2 cellular contexts compared by ENCODE assay signal in the genomic region with DNA sequence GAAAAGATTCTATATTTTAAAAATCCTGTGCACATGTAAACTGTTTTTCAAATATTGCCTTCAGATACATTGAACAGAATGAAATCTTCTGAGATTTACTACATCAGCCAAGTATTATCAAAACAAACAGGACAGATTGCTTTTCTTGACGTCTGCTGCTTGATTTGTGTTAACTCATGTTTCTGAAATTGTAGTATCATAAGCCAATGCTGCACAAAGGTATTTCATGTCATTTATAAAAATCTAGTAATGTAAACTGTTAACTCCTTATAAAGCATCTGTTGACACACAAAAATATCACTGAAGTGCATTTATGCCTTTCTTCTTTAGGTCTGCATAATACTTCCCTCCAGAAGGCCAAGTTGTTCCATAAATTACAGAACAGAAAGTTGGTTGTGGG.
TF ChIP-seq lines count a peak whose summit lies in the region.

No MANE protein-coding gene starts in this region.

TF ChIP-seq in IMR-90, 13 proteins besides CTCF, POLR2A, EP300 and RAD21:
- TF ChIP-seq MXI1 (IDR thresholded peaks at IDR 0.05; ENCODE audit: borderline replicate concordance, low read depth, low read length) (no peak), CHD1 (IDR thresholded peaks at IDR 0.05; ENCODE audit: low read depth, low read length) (no peak), BHLHE40 (IDR thresholded peaks at IDR 0.05; ENCODE audit: low read depth, low read length) (no peak), RCOR1 (IDR thresholded peaks at IDR 0.05; ENCODE audit: insufficient replicate concordance, low read length) (no peak), NFE2L2 (IDR thresholded peaks at IDR 0.05; ENCODE audit: low read depth, low read length) (no peak), FOS (IDR thresholded peaks at IDR 0.05; ENCODE audit: low read depth, low read length) (no peak), MAFK (IDR thresholded peaks at IDR 0.05; ENCODE audit: low read depth, low read length) (no peak), RFX5 (IDR thresholded peaks at IDR 0.05; ENCODE audit: low read depth, low read length) (no peak), SMC3 (IDR thresholded peaks at IDR 0.05; ENCODE audit: low read depth, low read length) (no peak), MAZ (IDR thresholded peaks at IDR 0.05; ENCODE audit: borderline replicate concordance, low read depth, low read length) (no peak), CEBPB (IDR thresholded peaks at IDR 0.05; ENCODE audit: low read depth, low read length) (no peak)
- TF ChIP-seq, protein P1, sequence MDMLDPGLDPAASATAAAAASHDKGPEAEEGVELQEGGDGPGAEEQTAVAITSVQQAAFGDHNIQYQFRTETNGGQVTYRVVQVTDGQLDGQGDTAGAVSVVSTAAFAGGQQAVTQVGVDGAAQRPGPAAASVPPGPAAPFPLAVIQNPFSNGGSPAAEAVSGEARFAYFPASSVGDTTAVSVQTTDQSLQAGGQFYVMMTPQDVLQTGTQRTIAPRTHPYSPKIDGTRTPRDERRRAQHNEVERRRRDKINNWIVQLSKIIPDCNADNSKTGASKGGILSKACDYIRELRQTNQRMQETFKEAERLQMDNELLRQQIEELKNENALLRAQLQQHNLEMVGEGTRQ (IDR thresholded peaks at IDR 0.05; ENCODE audit: low read depth, low read length): no peak
- TF ChIP-seq, protein P2, sequence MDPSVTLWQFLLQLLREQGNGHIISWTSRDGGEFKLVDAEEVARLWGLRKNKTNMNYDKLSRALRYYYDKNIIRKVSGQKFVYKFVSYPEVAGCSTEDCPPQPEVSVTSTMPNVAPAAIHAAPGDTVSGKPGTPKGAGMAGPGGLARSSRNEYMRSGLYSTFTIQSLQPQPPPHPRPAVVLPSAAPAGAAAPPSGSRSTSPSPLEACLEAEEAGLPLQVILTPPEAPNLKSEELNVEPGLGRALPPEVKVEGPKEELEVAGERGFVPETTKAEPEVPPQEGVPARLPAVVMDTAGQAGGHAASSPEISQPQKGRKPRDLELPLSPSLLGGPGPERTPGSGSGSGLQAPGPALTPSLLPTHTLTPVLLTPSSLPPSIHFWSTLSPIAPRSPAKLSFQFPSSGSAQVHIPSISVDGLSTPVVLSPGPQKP (IDR thresholded peaks at IDR 0.05; ENCODE audit: borderline replicate concordance, low read depth, low read length): no peak

TF ChIP-seq in HepG2, 621 proteins besides CTCF, POLR2A, EP300 and RAD21:
- TF ChIP-seq GTF3A (CRISPR knock-in tag; conservative IDR thresholded peaks at IDR 0.05) (no peak), SRF (IDR thresholded peaks at IDR 0.05; ENCODE audit: low read depth, low read length) (no peak), ZFP36L2 (CRISPR knock-in tag; IDR thresholded peaks at IDR 0.05) (no peak), CBX5 (CRISPR knock-in tag; IDR thresholded peaks at IDR 0.05; ENCODE audit: borderline replicate concordance) (no peak), SATB2 (CRISPR knock-in tag; IDR thresholded peaks at IDR 0.05) (no peak), ZMYM4 (CRISPR knock-in tag; IDR thresholded peaks at IDR 0.05) (no peak), NPAS2 (CRISPR knock-in tag; IDR thresholded peaks at IDR 0.05; ENCODE audit: borderline replicate concordance) (no peak), HMG20A (CRISPR knock-in tag; IDR thresholded peaks at IDR 0.05; ENCODE audit: borderline replicate concordance) (no peak), ZNF616 (CRISPR knock-in tag; IDR thresholded peaks at IDR 0.05; ENCODE audit: low read depth) (no peak), SALL1 (CRISPR knock-in tag; IDR thresholded peaks at IDR 0.05) (no peak), ZNF124 (CRISPR knock-in tag; IDR thresholded peaks at IDR 0.05) (no peak), SP1 (IDR thresholded peaks at IDR 0.05) (no peak), SP1 (CRISPR knock-in tag; IDR thresholded peaks at IDR 0.05) (no peak), KAT2B (IDR thresholded peaks at IDR 0.05; ENCODE audit: borderline replicate concordance, low read depth, low read length) (no peak)
- TF ChIP-seq, protein P3, sequence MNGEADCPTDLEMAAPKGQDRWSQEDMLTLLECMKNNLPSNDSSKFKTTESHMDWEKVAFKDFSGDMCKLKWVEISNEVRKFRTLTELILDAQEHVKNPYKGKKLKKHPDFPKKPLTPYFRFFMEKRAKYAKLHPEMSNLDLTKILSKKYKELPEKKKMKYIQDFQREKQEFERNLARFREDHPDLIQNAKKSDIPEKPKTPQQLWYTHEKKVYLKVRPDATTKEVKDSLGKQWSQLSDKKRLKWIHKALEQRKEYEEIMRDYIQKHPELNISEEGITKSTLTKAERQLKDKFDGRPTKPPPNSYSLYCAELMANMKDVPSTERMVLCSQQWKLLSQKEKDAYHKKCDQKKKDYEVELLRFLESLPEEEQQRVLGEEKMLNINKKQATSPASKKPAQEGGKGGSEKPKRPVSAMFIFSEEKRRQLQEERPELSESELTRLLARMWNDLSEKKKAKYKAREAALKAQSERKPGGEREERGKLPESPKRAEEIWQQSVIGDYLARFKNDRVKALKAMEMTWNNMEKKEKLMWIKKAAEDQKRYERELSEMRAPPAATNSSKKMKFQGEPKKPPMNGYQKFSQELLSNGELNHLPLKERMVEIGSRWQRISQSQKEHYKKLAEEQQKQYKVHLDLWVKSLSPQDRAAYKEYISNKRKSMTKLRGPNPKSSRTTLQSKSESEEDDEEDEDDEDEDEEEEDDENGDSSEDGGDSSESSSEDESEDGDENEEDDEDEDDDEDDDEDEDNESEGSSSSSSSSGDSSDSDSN (CRISPR knock-in tag; IDR thresholded peaks at IDR 0.05): no peak
- TF ChIP-seq, protein P4, sequence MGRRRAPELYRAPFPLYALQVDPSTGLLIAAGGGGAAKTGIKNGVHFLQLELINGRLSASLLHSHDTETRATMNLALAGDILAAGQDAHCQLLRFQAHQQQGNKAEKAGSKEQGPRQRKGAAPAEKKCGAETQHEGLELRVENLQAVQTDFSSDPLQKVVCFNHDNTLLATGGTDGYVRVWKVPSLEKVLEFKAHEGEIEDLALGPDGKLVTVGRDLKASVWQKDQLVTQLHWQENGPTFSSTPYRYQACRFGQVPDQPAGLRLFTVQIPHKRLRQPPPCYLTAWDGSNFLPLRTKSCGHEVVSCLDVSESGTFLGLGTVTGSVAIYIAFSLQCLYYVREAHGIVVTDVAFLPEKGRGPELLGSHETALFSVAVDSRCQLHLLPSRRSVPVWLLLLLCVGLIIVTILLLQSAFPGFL (CRISPR knock-in tag; IDR thresholded peaks at IDR 0.05): no peak
